ENCODE assay signal across 35 cellular contexts in genomic region chr12:65294863-65295262, GRCh38. TPM values are rescaled to one million over a fixed set of nuclear protein-coding genes. Genes with fewer than 3 reads are reported as not detected.
"Had no signal": no experiment of that assay in that cellular context is flagged by ENCODE, and none has a peak within 500 bp of the region (broad histone marks: within the 10 kb centered on the region; RNA-seq: fewer than 3 reads in every experiment).

No MANE protein-coding gene starts in this region.

- H3K27me3 ChIP-seq: adrenal gland, breast epithelium, cardiac muscle cell, esophagus muscularis mucosa, foreskin keratinocyte, gastrocnemius medialis had no signal

- H3K9me3 Mint-ChIP-seq: activated CD4-positive, alpha-beta memory T cell treated with anti-CD3 and anti-CD28 coated beads for 36 hours; activated CD4-positive, alpha-beta T cell treated with anti-CD3 and anti-CD28 coated beads, Interleukin-2, amount 10 ng/mL, durations not matched to agents 24 days and 14 days; activated naive CD4-positive, alpha-beta T cell treated with anti-CD3 and anti-CD28 coated beads for 36 hours; activated naive CD8-positive, alpha-beta T cell treated with anti-CD3 and anti-CD28 coated beads for 36 hours; activated T-helper 1 cell treated with anti-CD3 and anti-CD28 coated beads, Interleukin-12 subunit alpha, Interleukin-12 subunit beta, Interleukin-2, Interleukin-4 antibody, amounts not matched to agents 30 ng/mL and 10 ng/mL and 1 ng/mL, durations not matched to agents 14 hours and 24 hours and 36 hours; activated T-helper 2 cell treated with anti-CD3 and anti-CD28 coated beads, Interferon-gamma antibody, Interleukin-2, Interleukin-4, amounts not matched to agents 10 μg/mL and 5 μg/mL and 100 μg/mL, durations not matched to agents 14 hours and 24 hours and 36 hours; brain; dendritic cell treated with granulocyte-macrophage colony-stimulating factor and Interleukin-4, amounts not matched to agents 40 ng/mL and 50 ng/mL, for 4 days; endodermal cell had no signal

- H3K27me3 Mint-ChIP-seq: brain; dendritic cell treated with granulocyte-macrophage colony-stimulating factor and Interleukin-4, amounts not matched to agents 40 ng/mL and 50 ng/mL, for 4 days had no signal

- H3K36me3 Mint-ChIP-seq: activated CD4-positive, alpha-beta memory T cell treated with anti-CD3 and anti-CD28 coated beads for 36 hours; activated CD8-positive, alpha-beta memory T cell treated with anti-CD3 and anti-CD28 coated beads, Interleukin-2, amount 10 ng/mL, durations not matched to agents 7 days and 5 days; activated naive CD4-positive, alpha-beta T cell treated with anti-CD3 and anti-CD28 coated beads, Interleukin-2, amount 50 U/mL, for 24 hours; activated naive CD8-positive, alpha-beta T cell treated with anti-CD3 and anti-CD28 coated beads for 36 hours; brain had no signal

- H3K4me1 ChIP-seq: adrenal gland, breast epithelium had no signal

- DNase-seq: activated CD4-positive, alpha-beta memory T cell treated with anti-CD3 and anti-CD28 coated beads for 36 hours; activated CD4-positive, alpha-beta T cell treated with anti-CD3 and anti-CD28 coated beads for 36 hours; activated CD4-positive, alpha-beta T cell treated with anti-CD3 and anti-CD28 coated beads, Interleukin-2, amount 10 ng/mL, durations not matched to agents 24 days and 14 days; activated CD4-positive, CD25-positive, alpha-beta regulatory T cell; activated CD4-positive, CD25-positive, alpha-beta regulatory T cell treated with anti-CD3 and anti-CD28 coated beads, Interleukin-2, amount 50 U/mL, for 72 hours; activated CD8-positive, alpha-beta memory T cell treated with anti-CD3 and anti-CD28 coated beads, Interleukin-2, amount 10 ng/mL, durations not matched to agents 7 days and 5 days; activated CD8-positive, alpha-beta memory T cell treated with anti-CD3 and anti-CD28 coated beads, Interleukin-2, amount 50 U/mL, for 4 hours; activated CD8-positive, alpha-beta T cell treated with anti-CD3 and anti-CD28 coated beads, Interleukin-2, amount 10 ng/mL, durations not matched to agents 7 days and 5 days; activated effector memory CD4-positive, alpha-beta T cell treated with anti-CD3 and anti-CD28 coated beads, Interleukin-2, amount 50 U/mL, for 16 hours; activated naive CD4-positive, alpha-beta T cell treated with anti-CD3 and anti-CD28 coated beads for 36 hours; activated naive CD8-positive, alpha-beta T cell treated with anti-CD3 and anti-CD28 coated beads for 36 hours; activated naive CD8-positive, alpha-beta T cell treated with anti-CD3 and anti-CD28 coated beads, Interleukin-2, amount 50 U/mL, for 24 hours; activated T-cell treated with anti-CD3 and anti-CD28 coated beads, Interleukin-2, amount 50 U/mL, for 1 hour; activated T-cell treated with anti-CD3 and anti-CD28 coated beads, Interleukin-2, amount 50 U/mL, for 48 hours; adrenal gland; amygdala; aorta; central memory CD4-positive, alpha-beta T cell; cerebellar nuclear complex; dorsolateral prefrontal cortex; effector memory CD4-positive, alpha-beta T cell; endodermal cell; erythroblast; foreskin keratinocyte; gastrocnemius medialis had no signal

- ATAC-seq: activated CD4-positive, alpha-beta T cell treated with anti-CD3 and anti-CD28 coated beads for 36 hours; activated CD8-positive, alpha-beta memory T cell treated with anti-CD3 and anti-CD28 coated beads, Interleukin-2, amount 10 ng/mL, durations not matched to agents 7 days and 5 days; activated CD8-positive, alpha-beta T cell treated with anti-CD3 and anti-CD28 coated beads, Interleukin-2, amount 10 ng/mL, durations not matched to agents 7 days and 5 days; activated naive CD8-positive, alpha-beta T cell treated with anti-CD3 and anti-CD28 coated beads, Interleukin-2, amount 50 U/mL, for 24 hours; foreskin keratinocyte; gastrocnemius medialis had no signal

- H3K4me3 ChIP-seq: adrenal gland, breast epithelium, cardiac muscle cell, coronary artery, dorsolateral prefrontal cortex, esophagus muscularis mucosa, gastrocnemius medialis had no signal

- H3K36me3 ChIP-seq: adrenal gland, breast epithelium, cardiac muscle cell, esophagus muscularis mucosa, gastrocnemius medialis had no signal

- H3K27ac ChIP-seq: adrenal gland, breast epithelium, cardiac muscle cell, coronary artery, dorsolateral prefrontal cortex, esophagus muscularis mucosa, foreskin keratinocyte, gastrocnemius medialis had no signal

- H3K27ac Mint-ChIP-seq: activated CD4-positive, alpha-beta memory T cell treated with anti-CD3 and anti-CD28 coated beads for 36 hours; activated CD4-positive, alpha-beta T cell treated with anti-CD3 and anti-CD28 coated beads for 36 hours; activated CD4-positive, alpha-beta T cell treated with anti-CD3 and anti-CD28 coated beads, Interleukin-2, amount 10 ng/mL, durations not matched to agents 24 days and 14 days; activated CD8-positive, alpha-beta memory T cell treated with anti-CD3 and anti-CD28 coated beads, Interleukin-2, amount 10 ng/mL, durations not matched to agents 7 days and 5 days; activated CD8-positive, alpha-beta T cell treated with anti-CD3 and anti-CD28 coated beads, Interleukin-2, amount 10 ng/mL, durations not matched to agents 7 days and 5 days; activated naive CD4-positive, alpha-beta T cell treated with anti-CD3 and anti-CD28 coated beads for 36 hours; activated naive CD4-positive, alpha-beta T cell treated with anti-CD3 and anti-CD28 coated beads, Interleukin-2, amount 50 U/mL, for 24 hours; activated naive CD8-positive, alpha-beta T cell treated with anti-CD3 and anti-CD28 coated beads for 36 hours; activated naive CD8-positive, alpha-beta T cell treated with anti-CD3 and anti-CD28 coated beads, Interleukin-2, amount 50 U/mL, for 24 hours; activated T-helper 1 cell treated with anti-CD3 and anti-CD28 coated beads, Interleukin-12 subunit alpha, Interleukin-12 subunit beta, Interleukin-2, Interleukin-4 antibody, amounts not matched to agents 30 ng/mL and 10 ng/mL and 1 ng/mL, durations not matched to agents 14 hours and 24 hours and 36 hours; activated T-helper 2 cell treated with anti-CD3 and anti-CD28 coated beads, Interferon-gamma antibody, Interleukin-2, Interleukin-4, amounts not matched to agents 10 μg/mL and 5 μg/mL and 100 μg/mL, durations not matched to agents 14 hours and 24 hours and 36 hours; brain; dendritic cell treated with granulocyte-macrophage colony-stimulating factor and Interleukin-4, amounts not matched to agents 40 ng/mL and 50 ng/mL, for 4 days; endodermal cell had no signal

- H3K4me1 Mint-ChIP-seq: activated CD4-positive, alpha-beta T cell treated with anti-CD3 and anti-CD28 coated beads for 36 hours; activated CD4-positive, alpha-beta T cell treated with anti-CD3 and anti-CD28 coated beads, Interleukin-2, amount 10 ng/mL, durations not matched to agents 24 days and 14 days; activated CD8-positive, alpha-beta memory T cell treated with anti-CD3 and anti-CD28 coated beads, Interleukin-2, amount 10 ng/mL, durations not matched to agents 7 days and 5 days; activated naive CD4-positive, alpha-beta T cell treated with anti-CD3 and anti-CD28 coated beads, Interleukin-2, amount 50 U/mL, for 24 hours; activated naive CD8-positive, alpha-beta T cell treated with anti-CD3 and anti-CD28 coated beads for 36 hours; activated naive CD8-positive, alpha-beta T cell treated with anti-CD3 and anti-CD28 coated beads, Interleukin-2, amount 50 U/mL, for 24 hours; brain; endodermal cell had no signal

- H3K4me3 Mint-ChIP-seq: activated CD4-positive, alpha-beta memory T cell treated with anti-CD3 and anti-CD28 coated beads for 36 hours; activated CD4-positive, alpha-beta T cell treated with anti-CD3 and anti-CD28 coated beads for 36 hours; activated CD4-positive, alpha-beta T cell treated with anti-CD3 and anti-CD28 coated beads, Interleukin-2, amount 10 ng/mL, durations not matched to agents 24 days and 14 days; activated CD8-positive, alpha-beta memory T cell treated with anti-CD3 and anti-CD28 coated beads, Interleukin-2, amount 10 ng/mL, durations not matched to agents 7 days and 5 days; activated CD8-positive, alpha-beta T cell treated with anti-CD3 and anti-CD28 coated beads, Interleukin-2, amount 10 ng/mL, durations not matched to agents 7 days and 5 days; activated naive CD4-positive, alpha-beta T cell treated with anti-CD3 and anti-CD28 coated beads for 36 hours; activated naive CD4-positive, alpha-beta T cell treated with anti-CD3 and anti-CD28 coated beads, Interleukin-2, amount 50 U/mL, for 24 hours; activated naive CD8-positive, alpha-beta T cell treated with anti-CD3 and anti-CD28 coated beads for 36 hours; activated naive CD8-positive, alpha-beta T cell treated with anti-CD3 and anti-CD28 coated beads, Interleukin-2, amount 50 U/mL, for 24 hours; activated T-helper 1 cell treated with anti-CD3 and anti-CD28 coated beads, Interleukin-12 subunit alpha, Interleukin-12 subunit beta, Interleukin-2, Interleukin-4 antibody, amounts not matched to agents 30 ng/mL and 10 ng/mL and 1 ng/mL, durations not matched to agents 14 hours and 24 hours and 36 hours; brain; dendritic cell treated with granulocyte-macrophage colony-stimulating factor and Interleukin-4, amounts not matched to agents 40 ng/mL and 50 ng/mL, for 4 days; endodermal cell had no signal

- H3K9me3 ChIP-seq: adrenal gland, breast epithelium, esophagus muscularis mucosa, gastrocnemius medialis had no signal

RNA-seq across cellular contexts. Expression of gene MSRB3, which starts 16.4 kb away (rescaled TPM):
- total RNA-seq: activated CD4-positive, alpha-beta memory T cell treated with anti-CD3 and anti-CD28 coated beads for 36 hours; activated CD4-positive, alpha-beta T cell treated with anti-CD3 and anti-CD28 coated beads, Interleukin-2, amount 10 ng/mL, durations not matched to agents 24 days and 14 days; activated CD8-positive, alpha-beta memory T cell treated with anti-CD3 and anti-CD28 coated beads for 36 hours; activated CD8-positive, alpha-beta memory T cell treated with anti-CD3 and anti-CD28 coated beads, Interleukin-2, amount 10 ng/mL, durations not matched to agents 7 days and 5 days; activated CD8-positive, alpha-beta T cell treated with anti-CD3 and anti-CD28 coated beads, Interleukin-2, amount 10 ng/mL, durations not matched to agents 7 days and 5 days; activated naive CD4-positive, alpha-beta T cell treated with anti-CD3 and anti-CD28 coated beads for 36 hours; activated naive CD8-positive, alpha-beta T cell treated with anti-CD3 and anti-CD28 coated beads for 36 hours; activated T-helper 1 cell treated with anti-CD3 and anti-CD28 coated beads, Interleukin-12 subunit alpha, Interleukin-12 subunit beta, Interleukin-2, Interleukin-4 antibody, amounts not matched to agents 30 ng/mL and 10 ng/mL and 1 ng/mL, durations not matched to agents 14 hours and 24 hours and 36 hours had no signal
